Comparison of ENCODE assay signal across 37 cellular contexts in the genomic region with DNA sequence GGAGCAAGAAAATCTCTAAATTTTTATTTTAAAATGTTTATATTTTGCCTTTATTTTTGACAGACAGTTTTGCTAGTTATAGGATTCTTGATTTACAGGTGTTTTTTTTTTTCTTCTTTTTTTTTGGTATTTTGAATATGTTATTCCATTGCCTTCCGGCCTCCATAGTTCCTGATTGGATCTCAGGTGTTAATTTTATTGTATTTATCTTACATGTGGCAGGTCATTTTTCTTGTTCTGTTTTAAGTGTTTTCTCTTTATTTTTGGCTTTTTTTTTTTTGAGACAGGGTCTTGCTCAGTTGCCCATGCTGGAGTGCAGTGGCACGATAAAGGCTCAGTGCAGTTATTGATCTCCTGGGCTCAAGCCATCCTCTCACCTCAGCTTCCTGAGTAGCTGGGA.
"Had no signal": no experiment of that assay in that cellular context is flagged by ENCODE, and none has a peak within 500 bp of the region (broad histone marks: within the 10 kb centered on the region; RNA-seq: fewer than 3 reads in every experiment).

No MANE protein-coding gene starts in this region.

- H3K4me3 ChIP-seq: ascending aorta, cardiac muscle cell, PC-9 had no signal

- ATAC-seq: activated T-cell treated with anti-CD3 and anti-CD28 coated beads, Interleukin-2, amount 50 U/mL, for 72 hours; activated T-helper 17 cell treated with anti-CD3 and anti-CD28 coated beads, Interleukin-2, amount 50 U/mL, for 72 hours; Right ventricle myocardium inferior; SK-N-SH treated with all-trans-retinoic acid at 6 μM for 48 hours had no signal

- FAIRE-seq: RCC 7860 had no signal

- H3K27me3 ChIP-seq: ascending aorta, cardiac muscle cell had no signal

- DNase-seq: activated CD4-positive, alpha-beta memory T cell treated with anti-CD3 and anti-CD28 coated beads, Interleukin-2, amount 10 ng/mL, durations not matched to agents 7 days and 5 days; activated CD4-positive, alpha-beta T cell treated with anti-CD3 and anti-CD28 coated beads for 1 hour; activated CD4-positive, alpha-beta T cell treated with anti-CD3 and anti-CD28 coated beads for 48 hours; activated CD4-positive, CD25-positive, alpha-beta regulatory T cell; activated effector memory CD4-positive, alpha-beta T cell treated with anti-CD3 and anti-CD28 coated beads, Interleukin-2, amount 50 U/mL, for 16 hours; activated naive CD4-positive, alpha-beta T cell; activated naive CD4-positive, alpha-beta T cell treated with anti-CD3 and anti-CD28 coated beads, Interleukin-2, amount 50 U/mL, for 16 hours; activated naive CD8-positive, alpha-beta T cell treated with anti-CD3 and anti-CD28 coated beads for 36 hours; activated T-cell treated with anti-CD3 and anti-CD28 coated beads, Interleukin-2, amount 50 U/mL, for 1 hour; activated T-cell treated with anti-CD3 and anti-CD28 coated beads, Interleukin-2, amount 50 U/mL, for 72 hours; amniotic stem cell; Kasumi-1; KG1; MM.1S; MV-4-11; NCI-H1092; NCI-H1436 treated with DMSO at 0.1 percent for 48 hours; NCI-H1694 treated with DMSO at 0.1 percent for 48 hours; NCI-H2029; NCI-H510A; NCI-H526; NCI-H748 treated with DMSO at 0.1 percent for 48 hours; NK-92 treated with Interleukin-12 subunit alpha and Interleukin-12 subunit beta, amount 100 ng/mL, for 24 hours; PC-9; SIG-M5; T-helper 1 cell; T-helper 2 cell; T-helper 9 cell had no signal

- H3K4me1 ChIP-seq: ascending aorta had no signal

- H3K27ac Mint-ChIP-seq: activated CD4-positive, alpha-beta memory T cell treated with anti-CD3 and anti-CD28 coated beads, Interleukin-2, amount 10 ng/mL, durations not matched to agents 7 days and 5 days; activated naive CD8-positive, alpha-beta T cell treated with anti-CD3 and anti-CD28 coated beads for 36 hours; activated T-helper 17 cell treated with anti-CD3 and anti-CD28 coated beads, Interleukin-2, amount 50 U/mL, for 72 hours had no signal

- H3K4me3 Mint-ChIP-seq: activated CD4-positive, alpha-beta memory T cell treated with anti-CD3 and anti-CD28 coated beads, Interleukin-2, amount 10 ng/mL, durations not matched to agents 7 days and 5 days; activated naive CD8-positive, alpha-beta T cell treated with anti-CD3 and anti-CD28 coated beads for 36 hours; activated T-cell treated with anti-CD3 and anti-CD28 coated beads, Interleukin-2, amount 50 U/mL, for 72 hours; activated T-helper 17 cell treated with anti-CD3 and anti-CD28 coated beads, Interleukin-2, amount 50 U/mL, for 72 hours; central memory CD8-positive, alpha-beta T cell had no signal

- H3K27ac ChIP-seq: ascending aorta, cardiac muscle cell, PC-9, RWPE1, VCaP had no signal

- H2AFZ ChIP-seq: PC-9 had no signal

- H3K9me3 Mint-ChIP-seq: central memory CD8-positive, alpha-beta T cell had no signal

- H3K4me2 ChIP-seq: PC-9 had no signal

- H3K27me3 Mint-ChIP-seq: activated CD4-positive, alpha-beta memory T cell treated with anti-CD3 and anti-CD28 coated beads, Interleukin-2, amount 10 ng/mL, durations not matched to agents 7 days and 5 days; activated naive CD8-positive, alpha-beta T cell treated with anti-CD3 and anti-CD28 coated beads for 36 hours; activated T-helper 17 cell treated with anti-CD3 and anti-CD28 coated beads, Interleukin-2, amount 50 U/mL, for 72 hours; central memory CD8-positive, alpha-beta T cell had no signal
